Comparison of ENCODE assay signal across 8 cellular contexts in genomic region chr9:100428871-100429654, GRCh38. TPM values are rescaled to one million over a fixed set of nuclear protein-coding genes. Genes with fewer than 3 reads are reported as not detected.
DNase-seq lines count a peak whose midpoint lies in the region; TF ChIP-seq lines count a peak whose summit lies in the region.

No MANE protein-coding gene starts in this region.

- no peaks in the 10 kb centered on the region for H3K27me3 ChIP-seq in A673 (replicated peaks; ENCODE audit: insufficient read depth, low read depth, low read length, poor library complexity)

- no peaks in the 10 kb centered on the region for H3K9me3 Mint-ChIP-seq in chondrocyte (ENCODE audit: low read depth)
- no peaks in the 10 kb centered on the region for H3K9me3 Mint-ChIP-seq in activated CD4-positive, alpha-beta T cell treated with anti-CD3 and anti-CD28 coated beads, Interleukin-2, amount 10 ng/mL, durations not matched to agents 7 days and 5 days

- no peaks in the 10 kb centered on the region for H3K9me3 ChIP-seq in A673 (ENCODE audit: low read depth, low read length, poor library complexity, severe bottlenecking)

- H3K27me3 Mint-ChIP-seq in chondrocyte (ENCODE audit: low read depth): no peaks in the 10 kb centered on the region
- peaks cover 10% of the 10 kb centered on the region for H3K27me3 Mint-ChIP-seq in activated CD4-positive, alpha-beta T cell treated with anti-CD3 and anti-CD28 coated beads, Interleukin-2, amount 10 ng/mL, durations not matched to agents 7 days and 5 days

- no peak overlapping the region for H3K27ac ChIP-seq in A673 (ENCODE audit: low read depth, low read length, poor library complexity, severe bottlenecking)

- H3K36me3 Mint-ChIP-seq in chondrocyte (ENCODE audit: low read depth): peaks cover 6% of the 10 kb centered on the region
- H3K36me3 Mint-ChIP-seq in activated CD4-positive, alpha-beta T cell treated with anti-CD3 and anti-CD28 coated beads, Interleukin-2, amount 10 ng/mL, durations not matched to agents 7 days and 5 days (ENCODE audit: low read depth): peaks cover 3% of the 10 kb centered on the region

- BruUV-seq in A673 (replicated peaks; lab: Mats Ljungman, UMichigan): no TSS peak

- peak overlapping the region; percentile 57 for H3K4me3 ChIP-seq in A673 (ENCODE audit: low read depth, low read length, poor library complexity, severe bottlenecking)

- peaks cover 52% of the 10 kb centered on the region for H3K4me1 Mint-ChIP-seq in chondrocyte (ENCODE audit: low read depth)
- peaks cover 27% of the 10 kb centered on the region for H3K4me1 Mint-ChIP-seq in activated CD4-positive, alpha-beta T cell treated with anti-CD3 and anti-CD28 coated beads, Interleukin-2, amount 10 ng/mL, durations not matched to agents 7 days and 5 days

- DNase-seq in A673 (ENCODE audit: low spot score) (peak; percentile 83), chondrocyte (ENCODE audit: low spot score) (no peak), medulla oblongata (ENCODE audit: extremely low spot score) (peak; percentile 27), putamen (ENCODE audit: low spot score) (no peak), COLO668 (lab: John Stamatoyannopoulos, UW; ENCODE audit: unreplicated experiment) (no peak), ecto neural progenitor cell (ENCODE audit: low spot score) (no peak)
- no peak for DNase-seq in activated CD4-positive, alpha-beta T cell treated with anti-CD3 and anti-CD28 coated beads, Interleukin-2, amount 10 ng/mL, durations not matched to agents 7 days and 5 days

- peak overlapping the region; percentile 70 for H3K4me3 Mint-ChIP-seq in chondrocyte (ENCODE audit: unreplicated experiment)
- no peak overlapping the region for H3K4me3 Mint-ChIP-seq in activated CD4-positive, alpha-beta T cell treated with anti-CD3 and anti-CD28 coated beads, Interleukin-2, amount 10 ng/mL, durations not matched to agents 7 days and 5 days

- CTCF ChIA-PET in A673 (lab: Charles Lee): interaction anchor here (1.2 kb wide), 1 partner anchor 104 kb away, joined by 4 read pairs; no protein-coding TSS in a partner anchor
- CTCF ChIA-PET in activated CD4-positive, alpha-beta T cell treated with anti-CD3 and anti-CD28 coated beads, Interleukin-2, amount 10 ng/mL, durations not matched to agents 7 days and 5 days (lab: Charles Lee): interaction anchor here (0.7 kb wide), 1 partner anchor 40 kb away, joined by 3 read pairs; no protein-coding TSS in a partner anchor

- POLR2A ChIA-PET in A673 (lab: Charles Lee; ENCODE audit: low non-redundant PET): interaction anchor here (0.7 kb wide), 1 partner anchor 576 kb away, joined by 6 read pairs; no protein-coding TSS in a partner anchor
- POLR2A ChIA-PET in activated CD4-positive, alpha-beta T cell treated with anti-CD3 and anti-CD28 coated beads, Interleukin-2, amount 10 ng/mL, durations not matched to agents 7 days and 5 days (lab: Charles Lee): no interaction called here

- intact Hi-C loops in A673 (cut with micrococcal nuclease; ENCODE audit: unreplicated experiment): no loop called here

- no peak for TF ChIP-seq CTCF in A673 (conservative IDR thresholded peaks at IDR 0.05; ENCODE audit: low read depth, low read length)
- peak; percentile 31 for TF ChIP-seq CTCF in chondrocyte (IDR thresholded peaks at IDR 0.05)

- H3K4me1 ChIP-seq in A673 (ENCODE audit: insufficient read depth, low read length, poor library complexity, severe bottlenecking): peaks cover 14% of the 10 kb centered on the region

- H3K36me3 ChIP-seq in A673 (ENCODE audit: insufficient read depth, low read length, poor library complexity, severe bottlenecking): no peaks in the 10 kb centered on the region

- no peak for TF ChIP-seq RAD21 in Ishikawa (IDR thresholded peaks at IDR 0.05; ENCODE audit: low read depth)

- peak; percentile 60; the same call in 1 of the 2 replicates for TF ChIP-seq EP300 in Ishikawa (IDR thresholded peaks at IDR 0.05; ENCODE audit: borderline replicate concordance)

- peak overlapping the region; percentile 99 for H3K27ac Mint-ChIP-seq in chondrocyte (ENCODE audit: unreplicated experiment)
- H3K27ac Mint-ChIP-seq in activated CD4-positive, alpha-beta T cell treated with anti-CD3 and anti-CD28 coated beads, Interleukin-2, amount 10 ng/mL, durations not matched to agents 7 days and 5 days: no peak overlapping the region

TF ChIP-seq in Ishikawa, 13 proteins besides CTCF, POLR2A, EP300 and RAD21:
- TF ChIP-seq, protein P1, sequence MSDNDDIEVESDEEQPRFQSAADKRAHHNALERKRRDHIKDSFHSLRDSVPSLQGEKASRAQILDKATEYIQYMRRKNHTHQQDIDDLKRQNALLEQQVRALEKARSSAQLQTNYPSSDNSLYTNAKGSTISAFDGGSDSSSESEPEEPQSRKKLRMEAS (IDR thresholded peaks at IDR 0.05): peak; percentile 26; the same call in 1 of the 2 replicates
- TF ChIP-seq FOXM1 (IDR thresholded peaks at IDR 0.05; ENCODE audit: borderline replicate concordance, low read depth): no peak
- no peak for TF ChIP-seq CEBPB (IDR thresholded peaks at IDR 0.05)
- TF ChIP-seq ZBTB7A (IDR thresholded peaks at IDR 0.05; ENCODE audit: low read depth): no peak
- no peak for TF ChIP-seq TAF1 (IDR thresholded peaks at IDR 0.05; ENCODE audit: low read depth)
- TF ChIP-seq NFIC (IDR thresholded peaks at IDR 0.05): no peak
- peak; percentile 88 for TF ChIP-seq TEAD4 (IDR thresholded peaks at IDR 0.05)
- TF ChIP-seq, protein P2, sequence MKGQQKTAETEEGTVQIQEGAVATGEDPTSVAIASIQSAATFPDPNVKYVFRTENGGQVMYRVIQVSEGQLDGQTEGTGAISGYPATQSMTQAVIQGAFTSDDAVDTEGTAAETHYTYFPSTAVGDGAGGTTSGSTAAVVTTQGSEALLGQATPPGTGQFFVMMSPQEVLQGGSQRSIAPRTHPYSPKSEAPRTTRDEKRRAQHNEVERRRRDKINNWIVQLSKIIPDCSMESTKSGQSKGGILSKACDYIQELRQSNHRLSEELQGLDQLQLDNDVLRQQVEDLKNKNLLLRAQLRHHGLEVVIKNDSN (IDR thresholded peaks at IDR 0.05): peak; percentile 66
- TF ChIP-seq REST (IDR thresholded peaks at IDR 0.05; ENCODE audit: low read depth): no peak
- TF ChIP-seq TCF12 (IDR thresholded peaks at IDR 0.05; ENCODE audit: low read depth): peak; percentile 65; the same call in 1 of the 2 replicates
- no peak for TF ChIP-seq CREB1 (IDR thresholded peaks at IDR 0.05; ENCODE audit: low read depth)
- no peak for TF ChIP-seq EGR1 (IDR thresholded peaks at IDR 0.05)
- TF ChIP-seq YY1 (IDR thresholded peaks at IDR 0.05; ENCODE audit: low read depth): no peak

RNA-seq across cellular contexts. Expression of gene MSANTD3, which starts 2.1 kb away (rescaled TPM):
- 44.7 and 52.9 TPM in 2 replicates for total RNA-seq in A673 (2021)
- total RNA-seq in chondrocyte: 43.6 to 59.8 TPM (median 54.0 TPM) in 3 replicates
- total RNA-seq in activated CD4-positive, alpha-beta T cell treated with anti-CD3 and anti-CD28 coated beads, Interleukin-2, amount 10 ng/mL, durations not matched to agents 7 days and 5 days: 10 to 100 TPM; 13.4 to 16.3 TPM

RNA-seq across cellular contexts. Expression of gene TMEFF1, which starts 43.9 kb away (rescaled TPM):
- total RNA-seq in A673 (2021) (19.1 and 25.2 TPM in 2 replicates), chondrocyte (1.3 to 3.1 TPM (median 3.0 TPM) in 3 replicates)
- not detected for total RNA-seq in activated CD4-positive, alpha-beta T cell treated with anti-CD3 and anti-CD28 coated beads, Interleukin-2, amount 10 ng/mL, durations not matched to agents 7 days and 5 days

Comparison
In these comparisons a context has a peak if more than half of its experiments do, and no peak if none do; other contexts are left out.
1. DNase-seq: peak in A673 (single experiment) and medulla oblongata (single experiment); none in chondrocyte (single experiment), putamen (single experiment), COLO668 (single experiment), activated CD4-positive, alpha-beta T cell treated with anti-CD3 and anti-CD28 coated beads, Interleukin-2, amount 10 ng/mL, durations not matched to agents 7 days and 5 days (single experiment) and ecto neural progenitor cell (single experiment).